Comparison of ENCODE assay signal across 8 cellular contexts in the genomic region with DNA sequence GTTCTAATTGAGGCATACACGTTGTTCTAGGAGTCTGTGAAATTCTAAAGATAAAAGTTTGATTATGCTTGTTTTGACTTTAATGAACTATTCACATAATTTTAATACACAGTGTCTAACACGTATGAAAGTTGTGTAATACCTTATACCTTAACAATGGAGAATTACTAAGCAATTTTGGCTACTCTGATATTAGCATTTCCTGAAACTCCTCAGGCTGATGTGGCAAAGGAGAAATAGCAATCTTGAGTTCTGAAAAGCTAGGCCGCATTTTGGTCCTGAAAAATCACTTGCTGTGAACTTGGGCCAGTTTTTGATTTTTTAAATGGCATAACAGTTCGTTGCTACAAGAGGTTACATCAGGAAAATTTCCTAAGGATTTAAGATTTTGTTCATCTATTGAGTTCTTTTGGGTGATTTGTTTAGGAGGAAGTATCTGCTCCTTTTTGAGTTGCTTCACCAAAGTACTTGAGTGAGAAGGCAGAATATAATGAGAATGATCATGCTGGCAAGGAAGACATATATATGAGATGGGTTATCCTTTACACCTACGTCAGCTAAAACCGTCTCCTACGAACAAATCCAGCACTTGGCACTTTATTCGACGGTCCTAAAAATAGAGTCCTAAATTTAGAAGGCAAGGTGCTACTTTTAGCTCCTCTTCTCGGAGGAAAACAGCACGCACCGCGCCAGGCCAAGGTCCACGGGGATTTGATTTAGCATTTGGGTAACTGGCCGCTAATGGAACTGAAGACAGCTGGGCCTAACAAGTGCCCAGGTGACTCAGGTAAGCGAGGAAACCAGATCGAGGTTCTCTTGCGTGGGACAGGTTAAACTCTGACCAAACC. TPM values are rescaled to one million over a fixed set of nuclear protein-coding genes. Genes with fewer than 3 reads are reported as not detected.
DNase-seq lines count a peak whose midpoint lies in the region; ATAC-seq and TF ChIP-seq lines count a peak whose summit lies in the region.

No MANE protein-coding gene starts in this region.

- H3K27ac Mint-ChIP-seq in WTC11 (peak overlapping the region; percentile 75; the same call in 1 of the 2 replicates), osteocyte (ENCODE audit: unreplicated experiment) (peak overlapping the region; percentile 96)

- TF ChIP-seq CTCF in WTC11 (IDR thresholded peaks at IDR 0.05) (no peak), foreskin keratinocyte (conservative IDR thresholded peaks at IDR 0.05) (no peak), osteocyte (IDR thresholded peaks at IDR 0.05) (no peak), GM20000 (IDR thresholded peaks at IDR 0.05; ENCODE audit: extremely low read depth, missing control alignments) (no peak)

- H3K36me3 Mint-ChIP-seq in WTC11, result peaks cover 6% of the 10 kb centered on the region
- H3K36me3 Mint-ChIP-seq in osteocyte (ENCODE audit: unreplicated experiment), result no peaks in the 10 kb centered on the region

- ATAC-seq in WTC11 (no peak), foreskin keratinocyte (peak; percentile 45), GM19023 (IDR thresholded peaks at IDR 0.05; ENCODE audit: unreplicated experiment) (no peak)

- H3K9me3 ChIP-seq in HUES64 (ENCODE audit: insufficient read depth, low read depth, low read length), result peaks cover 2% of the 10 kb centered on the region

- peak overlapping the region; percentile 82 for H3K4me3 ChIP-seq in HUES64 (ENCODE audit: low read length)

- peak; percentile 26 for DNase-seq in ELR (ENCODE audit: low read depth)
- DNase-seq in WTC11 (ENCODE audit: low spot score), result no peak
- DNase-seq in foreskin keratinocyte, result peak; percentile 26 to 63
- DNase-seq in osteocyte (ENCODE audit: extremely low spot score, unreplicated experiment), result no peak
- no peak for DNase-seq in stimulated activated CD4-positive, alpha-beta T cell treated with anti-CD3 and anti-CD28 coated beads, Interleukin-2, amount 100 ng/mL, for 24 hours
- DNase-seq in GM20000 (ENCODE audit: low spot score), result no peak

- H3K4me3 Mint-ChIP-seq in WTC11 (peak overlapping the region; percentile 91), osteocyte (ENCODE audit: unreplicated experiment) (peak overlapping the region; percentile 92)

- 36% methylated on average over 17 of the region's 18 CpGs for WGBS in HUES64

- H3K27ac ChIP-seq in HUES64 (ENCODE audit: low read depth, low read length) (peak overlapping the region; percentile 88), foreskin keratinocyte (peak overlapping the region; percentile 95)

- H3K4me1 Mint-ChIP-seq in WTC11, result peaks cover 29% of the 10 kb centered on the region
- peaks cover 39% of the 10 kb centered on the region for H3K4me1 Mint-ChIP-seq in osteocyte (ENCODE audit: unreplicated experiment)

- POLR2A ChIA-PET in WTC11 (lab: Charles Lee), result interaction anchor here (2.0 to 2.2 kb wide), 2 partner anchors 95 to 166 kb away, joined by 9 to 16 read pairs; partner anchors contain the start of genes FBXO33 and TRAPPC6B

- CTCF ChIA-PET in WTC11 (lab: Charles Lee), result interaction anchor here (1.7 to 2.0 kb wide), 2 partner anchors 35 to 163 kb away, joined by 4 to 5 read pairs; partner anchors contain the start of gene SEC23A

- peak overlapping the region; percentile 96 for H3K9ac ChIP-seq in HUES64 (ENCODE audit: low read depth, low read length)

- H3K9me3 Mint-ChIP-seq in WTC11 (peaks cover 16% of the 10 kb centered on the region), osteocyte (ENCODE audit: unreplicated experiment) (peaks cover 8% of the 10 kb centered on the region)

- H3K27me3 ChIP-seq in HUES64 (ENCODE audit: insufficient read depth, low read length) (peaks cover 4% of the 10 kb centered on the region; the same call in 1 of the 2 replicates), foreskin keratinocyte (no peaks in the 10 kb centered on the region)

- peaks cover 10% of the 10 kb centered on the region; the same call in 1 of the 2 replicates for H3K4me1 ChIP-seq in HUES64 (ENCODE audit: insufficient read depth, low read length)
- H3K4me1 ChIP-seq in foreskin keratinocyte, result peaks cover 14% of the 10 kb centered on the region

- no peaks in the 10 kb centered on the region for H3K36me3 ChIP-seq in HUES64 (ENCODE audit: insufficient read depth, low read length)

- peaks cover 7% of the 10 kb centered on the region for H3K27me3 Mint-ChIP-seq in WTC11 (ENCODE audit: low read depth)
- H3K27me3 Mint-ChIP-seq in osteocyte (ENCODE audit: unreplicated experiment), result no peaks in the 10 kb centered on the region

TF ChIP-seq in WTC11, 78 proteins besides CTCF, POLR2A, EP300 and RAD21 (continues in another document):
- TF ChIP-seq RELA (CRISPR knock-in tag; IDR thresholded peaks at IDR 0.05; ENCODE audit: borderline replicate concordance), result no peak
- TF ChIP-seq, protein P1, sequence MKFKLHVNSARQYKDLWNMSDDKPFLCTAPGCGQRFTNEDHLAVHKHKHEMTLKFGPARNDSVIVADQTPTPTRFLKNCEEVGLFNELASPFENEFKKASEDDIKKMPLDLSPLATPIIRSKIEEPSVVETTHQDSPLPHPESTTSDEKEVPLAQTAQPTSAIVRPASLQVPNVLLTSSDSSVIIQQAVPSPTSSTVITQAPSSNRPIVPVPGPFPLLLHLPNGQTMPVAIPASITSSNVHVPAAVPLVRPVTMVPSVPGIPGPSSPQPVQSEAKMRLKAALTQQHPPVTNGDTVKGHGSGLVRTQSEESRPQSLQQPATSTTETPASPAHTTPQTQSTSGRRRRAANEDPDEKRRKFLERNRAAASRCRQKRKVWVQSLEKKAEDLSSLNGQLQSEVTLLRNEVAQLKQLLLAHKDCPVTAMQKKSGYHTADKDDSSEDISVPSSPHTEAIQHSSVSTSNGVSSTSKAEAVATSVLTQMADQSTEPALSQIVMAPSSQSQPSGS (CRISPR knock-in tag; IDR thresholded peaks at IDR 0.05; ENCODE audit: borderline replicate concordance, low read depth), result no peak
- no peak for TF ChIP-seq ZMAT4 (CRISPR knock-in tag; IDR thresholded peaks at IDR 0.05)
- no peak for TF ChIP-seq CBFB (CRISPR knock-in tag; IDR thresholded peaks at IDR 0.05; ENCODE audit: low read depth)
- TF ChIP-seq AR (CRISPR knock-in tag; IDR thresholded peaks at IDR 0.05), result no peak
- TF ChIP-seq ZNF671 (CRISPR knock-in tag; IDR thresholded peaks at IDR 0.05), result no peak
- TF ChIP-seq OVOL2 (CRISPR knock-in tag; IDR thresholded peaks at IDR 0.05; ENCODE audit: borderline replicate concordance), result no peak
- TF ChIP-seq ETV6 (CRISPR knock-in tag; IDR thresholded peaks at IDR 0.05), result no peak
- TF ChIP-seq GRHL2 (CRISPR knock-in tag; IDR thresholded peaks at IDR 0.05; ENCODE audit: insufficient replicate concordance, severe bottlenecking), result no peak
- no peak for TF ChIP-seq JUN (CRISPR knock-in tag; IDR thresholded peaks at IDR 0.05)
- TF ChIP-seq, protein P2, sequence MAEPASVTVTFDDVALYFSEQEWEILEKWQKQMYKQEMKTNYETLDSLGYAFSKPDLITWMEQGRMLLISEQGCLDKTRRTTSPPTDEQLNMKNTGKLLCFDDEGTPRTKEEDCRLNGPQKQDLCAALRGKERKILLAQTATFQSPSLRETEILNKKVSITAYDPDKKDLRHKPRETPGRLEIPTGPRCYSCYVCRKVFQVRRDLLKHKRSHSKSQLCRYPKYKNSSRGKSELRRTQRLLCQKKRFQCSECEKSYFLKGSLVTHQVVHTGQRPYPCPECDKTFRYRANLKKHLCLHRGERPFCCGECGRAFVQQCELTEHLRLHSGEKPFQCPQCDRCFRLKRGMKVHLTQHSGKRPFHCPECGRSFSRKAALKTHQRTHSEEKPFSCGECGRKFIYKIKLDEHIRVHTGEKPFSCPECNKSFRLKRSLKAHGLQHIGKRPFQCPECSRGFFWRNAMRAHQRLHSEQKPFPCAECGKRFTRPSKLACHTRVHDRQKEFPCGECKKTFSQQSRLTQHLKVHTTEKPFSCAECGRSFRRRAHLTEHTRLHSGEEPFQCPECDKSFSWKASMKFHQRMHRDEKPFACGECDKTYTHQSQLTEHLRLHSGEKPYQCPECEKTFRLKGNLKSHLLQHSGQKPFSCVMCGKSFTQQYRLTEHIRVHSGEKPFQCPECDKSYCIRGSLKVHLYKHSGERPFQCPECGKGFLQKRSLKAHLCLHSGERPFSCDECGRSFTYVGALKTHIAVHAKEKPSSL (CRISPR knock-in tag; conservative IDR thresholded peaks at IDR 0.05), result no peak
- TF ChIP-seq GABPB1 (CRISPR knock-in tag; IDR thresholded peaks at IDR 0.05), result no peak
- no peak for TF ChIP-seq IRF2 (CRISPR knock-in tag; IDR thresholded peaks at IDR 0.05; ENCODE audit: borderline replicate concordance, low read depth)

RNA-seq across cellular contexts. Expression of gene MIA2, which starts 32.2 kb away (rescaled TPM):
- polyA plus RNA-seq in HUES64 (2013, experiment 1 of 2), result 10.5 TPM
- 13.5 TPM for polyA plus RNA-seq in HUES64 (2013, experiment 2 of 2)
- 10.9 to 11.3 TPM (median 11.3 TPM) in 3 replicates for total RNA-seq in WTC11 (2021)
- total RNA-seq in foreskin keratinocyte, result 15.4 and 17.5 TPM in 2 replicates
- 13.0 and 14.4 TPM in 2 replicates for polyA plus RNA-seq in foreskin keratinocyte
- 21.4 and 22.5 TPM in 2 replicates for total RNA-seq in osteocyte

Comparison
In these comparisons a context has a peak if more than half of its experiments do, and no peak if none do; other contexts are left out.
1. DNase-seq: peak in ELR (single experiment) and foreskin keratinocyte (2 of 2); none in WTC11 (single experiment), osteocyte (single experiment), stimulated activated CD4-positive, alpha-beta T cell treated with anti-CD3 and anti-CD28 coated beads, Interleukin-2, amount 100 ng/mL, for 24 hours (0 of 2) and GM20000 (single experiment).